ENCODE assay signal across 1 cellular context in genomic region chr2:113196839-113197238, GRCh38.
TF ChIP-seq lines count a peak whose summit lies in the region.

No MANE protein-coding gene starts in this region.

TF ChIP-seq in GM23338, 12 proteins besides CTCF, POLR2A, EP300 and RAD21 (continued from another document):
- TF ChIP-seq ZNF462 (CRISPR knock-in tag; IDR thresholded peaks at IDR 0.05) (no peak), STAT1 (IDR thresholded peaks at IDR 0.05; ENCODE audit: unreplicated experiment) (no peak), EZH2 (IDR thresholded peaks at IDR 0.05; ENCODE audit: low read depth, unreplicated experiment) (no peak), ZNF331 (CRISPR knock-in tag; IDR thresholded peaks at IDR 0.05; ENCODE audit: low read depth) (no peak), CREB1 (CRISPR knock-in tag; IDR thresholded peaks at IDR 0.05; ENCODE audit: low read depth) (no peak), NANOG (IDR thresholded peaks at IDR 0.05; ENCODE audit: borderline replicate concordance) (no peak), ZNF114 (CRISPR knock-in tag; IDR thresholded peaks at IDR 0.05) (no peak)
TF ChIP-seq in GM23338: peak in this region for 0.
